Comparison of ENCODE assay signal across 17 cellular contexts in the genomic region with DNA sequence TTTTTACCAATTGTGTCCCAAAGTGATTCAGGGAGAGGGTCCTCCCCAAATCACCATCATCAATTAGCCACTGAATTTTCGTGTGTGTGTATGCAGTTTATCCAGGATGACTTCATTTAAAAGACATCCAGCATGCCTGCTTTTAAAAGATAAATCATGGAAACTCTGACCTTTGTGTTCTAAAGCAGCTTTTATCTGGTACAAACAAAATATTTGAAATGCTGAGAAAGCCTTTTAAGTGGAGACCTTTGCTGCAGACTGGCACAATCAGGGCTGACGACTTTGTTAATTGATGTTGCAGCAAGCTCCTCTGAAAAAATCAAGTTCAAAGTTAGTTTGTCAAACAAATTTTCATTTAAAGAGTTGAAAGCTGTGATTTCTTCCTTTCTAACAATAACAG.
A peak's percentile ranks its signal among the peaks of the same experiment; 100 is the strongest.
DNase-seq lines count a peak whose midpoint lies in the region; ATAC-seq, FAIRE-seq and TF ChIP-seq lines count a peak whose summit lies in the region.
"Had no signal": no experiment of that assay in that cellular context is flagged by ENCODE, and none has a peak within 500 bp of the region (broad histone marks: within the 10 kb centered on the region; RNA-seq: fewer than 3 reads in every experiment).

No MANE protein-coding gene starts in this region.

- intact Hi-C loops in left ventricle myocardium inferior (cut with micrococcal nuclease) = no loop called here

- H3K4me3 ChIP-seq in SJCRH30 (no peak overlapping the region), trophoblast cell (ENCODE audit: low read depth, low read length) (no peak overlapping the region), left ventricle myocardium inferior (no peak overlapping the region)
- H3K4me3 ChIP-seq: A549, HAP-1 had no signal

- H3K27me3 Mint-ChIP-seq in activated CD8-positive, alpha-beta T cell treated with anti-CD3 and anti-CD28 coated beads, Interleukin-2, amount 10 ng/mL, durations not matched to agents 7 days and 5 days (ENCODE audit: low read depth) = no peaks in the 10 kb centered on the region

- H2BK12ac ChIP-seq in trophoblast cell (ENCODE audit: low read length) = no peak overlapping the region

- CTCF ChIA-PET in activated CD8-positive, alpha-beta T cell treated with anti-CD3 and anti-CD28 coated beads, Interleukin-2, amount 10 ng/mL, durations not matched to agents 7 days and 5 days (lab: Charles Lee) = no interaction called here

- no peaks in the 10 kb centered on the region for H3K9me3 ChIP-seq in SJCRH30 (replicated peaks)
- peaks cover 3% of the 10 kb centered on the region for H3K9me3 ChIP-seq in trophoblast cell (ENCODE audit: insufficient read depth, low read depth, low read length)
- H3K9me3 ChIP-seq in left ventricle myocardium inferior (replicated peaks) = peaks cover 8% of the 10 kb centered on the region
- H3K9me3 ChIP-seq: A549, HAP-1 had no signal

- no peak overlapping the region for H2BK120ac ChIP-seq in trophoblast cell (ENCODE audit: insufficient read depth, low read length, poor library complexity)

- no peak overlapping the region for H3K27ac Mint-ChIP-seq in activated CD8-positive, alpha-beta T cell treated with anti-CD3 and anti-CD28 coated beads, Interleukin-2, amount 10 ng/mL, durations not matched to agents 7 days and 5 days
- H3K27ac Mint-ChIP-seq: CD8-positive, alpha-beta T cell had no signal

- no peak overlapping the region for H4K12ac ChIP-seq in trophoblast cell (ENCODE audit: low read depth, low read length)

- H3K14ac ChIP-seq in trophoblast cell (ENCODE audit: low read length) = no peak overlapping the region

- no peak overlapping the region for H4K91ac ChIP-seq in trophoblast cell (ENCODE audit: low read depth, low read length)

- H4K8ac ChIP-seq in trophoblast cell (ENCODE audit: low read depth, low read length) = no peak overlapping the region

- FAIRE-seq in islet of Langerhans (lab: Jason Lieb, UNC) = peak; percentile 47
- FAIRE-seq: A549, GM19239, H1, HTR-8/SVneo had no signal

- ATAC-seq in activated CD8-positive, alpha-beta T cell treated with anti-CD3 and anti-CD28 coated beads, Interleukin-2, amount 10 ng/mL, durations not matched to agents 7 days and 5 days = no peak
- ATAC-seq: A549; CD8-positive, alpha-beta T cell had no signal

- H3K4me3 Mint-ChIP-seq in activated CD8-positive, alpha-beta T cell treated with anti-CD3 and anti-CD28 coated beads, Interleukin-2, amount 10 ng/mL, durations not matched to agents 7 days and 5 days = no peak overlapping the region
- H3K4me3 Mint-ChIP-seq: CD8-positive, alpha-beta T cell had no signal

- H3K36me3 ChIP-seq in SJCRH30 (no peaks in the 10 kb centered on the region), trophoblast cell (ENCODE audit: control insufficient read depth in 1 of 2, insufficient read depth in 2 of 2, low read length in 2 of 2) (no peaks in the 10 kb centered on the region), left ventricle myocardium inferior (no peaks in the 10 kb centered on the region)
- H3K36me3 ChIP-seq: BE2C, HAP-1 had no signal

- H2BK5ac ChIP-seq in trophoblast cell (ENCODE audit: low read depth, low read length, poor library complexity) = no peak overlapping the region

- no peak overlapping the region for H3K9ac ChIP-seq in trophoblast cell (ENCODE audit: low read length)

- H3K18ac ChIP-seq in trophoblast cell (ENCODE audit: low read length) = no peak overlapping the region

- TF ChIP-seq CTCF in left ventricle myocardium inferior (IDR thresholded peaks at IDR 0.05; ENCODE audit: borderline replicate concordance) = no peak

- no peak overlapping the region for H3K23ac ChIP-seq in trophoblast cell (ENCODE audit: low read length)

- H3K9me3 Mint-ChIP-seq in activated CD8-positive, alpha-beta T cell treated with anti-CD3 and anti-CD28 coated beads, Interleukin-2, amount 10 ng/mL, durations not matched to agents 7 days and 5 days (ENCODE audit: insufficient read depth) = peaks cover 11% of the 10 kb centered on the region

- no peak overlapping the region for H2AFZ ChIP-seq in trophoblast cell (ENCODE audit: insufficient read depth, low read length, poor library complexity)

- H3K4ac ChIP-seq in trophoblast cell (ENCODE audit: low read depth, low read length) = no peak overlapping the region

- DNase-seq in SJCRH30 (no peak), trophoblast cell (peak; percentile 13 to 79), left ventricle myocardium inferior (no peak), NCI-H82 treated with DMSO at 0.1 percent for 48 hours (lab: John Stamatoyannopoulos, UW; ENCODE audit: unreplicated experiment) (no peak), CD1c-positive myeloid dendritic cell (ENCODE audit: extremely low spot score) (no peak)
- DNase-seq in activated CD8-positive, alpha-beta T cell treated with anti-CD3 and anti-CD28 coated beads, Interleukin-2, amount 10 ng/mL, durations not matched to agents 7 days and 5 days = no peak
- DNase-seq: BE2C; CD8-positive, alpha-beta T cell; COR-L47; GF-D8 had no signal

- no peaks in the 10 kb centered on the region for H3K36me3 Mint-ChIP-seq in activated CD8-positive, alpha-beta T cell treated with anti-CD3 and anti-CD28 coated beads, Interleukin-2, amount 10 ng/mL, durations not matched to agents 7 days and 5 days (ENCODE audit: low read depth)
- H3K36me3 Mint-ChIP-seq: CD8-positive, alpha-beta T cell had no signal

- H3K27me3 ChIP-seq in SJCRH30 = no peaks in the 10 kb centered on the region
- no peaks in the 10 kb centered on the region for H3K27me3 ChIP-seq in trophoblast cell (ENCODE audit: insufficient read depth, low read length)
- peaks cover 20% of the 10 kb centered on the region for H3K27me3 ChIP-seq in left ventricle myocardium inferior (ENCODE audit: low read depth)
- H3K27me3 ChIP-seq: BE2C had no signal

- H2AK5ac ChIP-seq in trophoblast cell (ENCODE audit: low read length) = no peak overlapping the region

- POLR2A ChIA-PET in activated CD8-positive, alpha-beta T cell treated with anti-CD3 and anti-CD28 coated beads, Interleukin-2, amount 10 ng/mL, durations not matched to agents 7 days and 5 days (lab: Charles Lee) = no interaction called here

- H3K4me1 ChIP-seq in SJCRH30 = peaks cover 27% of the 10 kb centered on the region
- H3K4me1 ChIP-seq in trophoblast cell (ENCODE audit: control insufficient read depth in 1 of 2, insufficient read depth in 2 of 2, low read length in 2 of 2) = peaks cover 8% of the 10 kb centered on the region in 2 experiments
- no peaks in the 10 kb centered on the region for H3K4me1 ChIP-seq in left ventricle myocardium inferior
- H3K4me1 ChIP-seq: A549, BE2C, HAP-1 had no signal

- no peaks in the 10 kb centered on the region for H3K79me2 ChIP-seq in trophoblast cell (ENCODE audit: control insufficient read depth, insufficient read depth, low read length, poor library complexity)

- no CpG with 5 or more reads among the region's 2 CpGs for WGBS in trophoblast cell (ENCODE audit: extremely low coverage, insufficient coverage, insufficient read length)

- H3K4me1 Mint-ChIP-seq in activated CD8-positive, alpha-beta T cell treated with anti-CD3 and anti-CD28 coated beads, Interleukin-2, amount 10 ng/mL, durations not matched to agents 7 days and 5 days (ENCODE audit: low read depth) = no peaks in the 10 kb centered on the region

- no peak overlapping the region for H3K4me2 ChIP-seq in trophoblast cell (ENCODE audit: low read length)
- H3K4me2 ChIP-seq: A549 had no signal

- H3K27ac ChIP-seq in SJCRH30 = peak overlapping the region; percentile 96
- H3K27ac ChIP-seq in trophoblast cell (ENCODE audit: low read depth, low read length) = no peak overlapping the region
- H3K27ac ChIP-seq in left ventricle myocardium inferior (replicated peaks) = no peak overlapping the region
- H3K27ac ChIP-seq: A549, C4-2B had no signal

- no peaks in the 10 kb centered on the region for H3K79me1 ChIP-seq in trophoblast cell (ENCODE audit: low read length)

Comparison
In these comparisons a context has a peak if more than half of its experiments do, and no peak if none do; other contexts are left out.
1. DNase-seq: peak in trophoblast cell (2 of 2); none in SJCRH30 (0 of 2), left ventricle myocardium inferior (single experiment), NCI-H82 treated with DMSO at 0.1 percent for 48 hours (single experiment), activated CD8-positive, alpha-beta T cell treated with anti-CD3 and anti-CD28 coated beads, Interleukin-2, amount 10 ng/mL, durations not matched to agents 7 days and 5 days (single experiment) and CD1c-positive myeloid dendritic cell (single experiment).